4 cellular contexts compared by ENCODE assay signal in genomic region chr1:21454904-21455303, GRCh38. TPM values are rescaled to one million over a fixed set of nuclear protein-coding genes. Genes with fewer than 3 reads are reported as not detected.
"Had no signal": no experiment of that assay in that cellular context is flagged by ENCODE, and none has a peak within 500 bp of the region (broad histone marks: within the 10 kb centered on the region; RNA-seq: fewer than 3 reads in every experiment).

No MANE protein-coding gene starts in this region.

RNA-seq across cellular contexts. Expression of gene ALPL, which starts 54.3 kb away (rescaled TPM):
- total RNA-seq: epithelial cell of proximal tubule, foreskin keratinocyte, mammary epithelial cell had no signal
- polyA plus RNA-seq: immature natural killer cell had no signal
